1 cellular context compared by ENCODE assay signal in the genomic region with DNA sequence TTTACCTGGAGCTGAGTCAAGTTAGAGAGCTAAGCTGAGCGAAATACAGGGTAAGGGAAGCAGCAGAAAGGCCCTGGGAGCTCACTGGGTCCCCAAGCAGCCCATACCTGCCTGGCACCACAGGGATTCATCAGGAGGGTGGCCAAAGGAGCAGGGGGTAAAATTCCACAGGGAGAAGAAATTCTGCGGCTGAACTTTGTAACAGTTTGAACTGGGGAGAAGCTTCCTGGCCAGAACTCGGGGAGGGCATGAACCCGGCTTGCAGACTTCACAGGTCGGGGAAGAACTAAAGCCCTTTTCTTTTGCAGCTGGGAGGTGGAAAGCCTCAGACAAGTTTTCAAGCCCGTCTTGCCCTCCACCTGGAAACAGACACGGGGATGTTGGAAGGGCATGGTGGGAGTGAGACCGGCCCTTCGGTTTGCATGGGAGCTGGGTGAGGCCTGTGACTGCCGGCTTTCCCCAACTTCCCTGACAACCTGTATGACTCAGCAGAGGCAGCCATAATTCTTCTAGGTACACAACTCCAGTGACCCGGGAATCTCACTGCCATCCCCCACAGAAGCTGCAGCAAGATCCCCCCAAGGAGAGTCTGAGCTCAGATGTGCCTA.
TF ChIP-seq lines count a peak whose summit lies in the region.

No MANE protein-coding gene starts in this region.

TF ChIP-seq in K562, 482 proteins besides CTCF, POLR2A, EP300 and RAD21 (continues in another document):
- TF ChIP-seq ZNF717 (CRISPR knock-in tag; IDR thresholded peaks at IDR 0.05) (no peak), DMBX1 (CRISPR knock-in tag; IDR thresholded peaks at IDR 0.05; ENCODE audit: borderline replicate concordance) (no peak), BCOR (IDR thresholded peaks at IDR 0.05) (no peak), DNMT1 (IDR thresholded peaks at IDR 0.05) (no peak), ZNF217 (CRISPR knock-in tag; IDR thresholded peaks at IDR 0.05) (no peak), CHCHD3 (CRISPR knock-in tag; IDR thresholded peaks at IDR 0.05) (no peak), ZNF253 (CRISPR knock-in tag; conservative IDR thresholded peaks at IDR 0.05) (no peak), YY1 (IDR thresholded peaks at IDR 0.05; ENCODE audit: borderline replicate concordance in 1 of 3, control insufficient read depth in 1 of 3, extremely low read depth in 1 of 3, insufficient read depth in 3 of 3, insufficient read length in 1 of 3, insufficient replicate concordance in 2 of 3, low read depth in 1 of 3, low read length in 2 of 3) (peak in 1 of 3 experiments; percentile 27), MCM5 (IDR thresholded peaks at IDR 0.05; ENCODE audit: low read depth) (no peak), NR2C1 (IDR thresholded peaks at IDR 0.05) (no peak), NR2C1 (tag; IDR thresholded peaks at IDR 0.05) (no peak), ZKSCAN1 (IDR thresholded peaks at IDR 0.05; ENCODE audit: low read depth, low read length) (no peak), KHSRP (IDR thresholded peaks at IDR 0.05) (no peak), CREBBP (IDR thresholded peaks at IDR 0.05; ENCODE audit: low read depth, low read length) (no peak), ZNF165 (CRISPR knock-in tag; IDR thresholded peaks at IDR 0.05; ENCODE audit: borderline replicate concordance) (no peak), TAF9B (IDR thresholded peaks at IDR 0.05; ENCODE audit: partially characterized antibody) (no peak), NFRKB (IDR thresholded peaks at IDR 0.05; ENCODE audit: low read depth) (no peak), SOX6 (IDR thresholded peaks at IDR 0.05) (no peak), MAFG (tag; conservative IDR thresholded peaks at IDR 0.05) (peak; percentile 47), TARDBP (IDR thresholded peaks at IDR 0.05) (no peak), ZNF133 (CRISPR knock-in tag; IDR thresholded peaks at IDR 0.05) (no peak), SPI1 (IDR thresholded peaks at IDR 0.05; ENCODE audit: borderline replicate concordance, low read depth, low read length) (no peak), SIN3A (IDR thresholded peaks at IDR 0.05; ENCODE audit: borderline replicate concordance in 2 of 2, control insufficient read depth in 1 of 2, low read depth in 2 of 2, low read length in 2 of 2) (no peak), MEIS2 (IDR thresholded peaks at IDR 0.05; ENCODE audit: partially characterized antibody) (peak; percentile 48), SMARCB1 (IDR thresholded peaks at IDR 0.05; ENCODE audit: insufficient read length, low read depth) (no peak), SRF (CRISPR knock-in tag; IDR thresholded peaks at IDR 0.05) (no peak), HNRNPUL1 (IDR thresholded peaks at IDR 0.05; ENCODE audit: low read length) (no peak), C11orf30 (IDR thresholded peaks at IDR 0.05; ENCODE audit: low read depth) (peak; percentile 78), ZFP30 (CRISPR knock-in tag; IDR thresholded peaks at IDR 0.05; ENCODE audit: borderline replicate concordance) (no peak), SP1 (CRISPR knock-in tag; IDR thresholded peaks at IDR 0.05) (no peak)
- TF ChIP-seq, protein P1, sequence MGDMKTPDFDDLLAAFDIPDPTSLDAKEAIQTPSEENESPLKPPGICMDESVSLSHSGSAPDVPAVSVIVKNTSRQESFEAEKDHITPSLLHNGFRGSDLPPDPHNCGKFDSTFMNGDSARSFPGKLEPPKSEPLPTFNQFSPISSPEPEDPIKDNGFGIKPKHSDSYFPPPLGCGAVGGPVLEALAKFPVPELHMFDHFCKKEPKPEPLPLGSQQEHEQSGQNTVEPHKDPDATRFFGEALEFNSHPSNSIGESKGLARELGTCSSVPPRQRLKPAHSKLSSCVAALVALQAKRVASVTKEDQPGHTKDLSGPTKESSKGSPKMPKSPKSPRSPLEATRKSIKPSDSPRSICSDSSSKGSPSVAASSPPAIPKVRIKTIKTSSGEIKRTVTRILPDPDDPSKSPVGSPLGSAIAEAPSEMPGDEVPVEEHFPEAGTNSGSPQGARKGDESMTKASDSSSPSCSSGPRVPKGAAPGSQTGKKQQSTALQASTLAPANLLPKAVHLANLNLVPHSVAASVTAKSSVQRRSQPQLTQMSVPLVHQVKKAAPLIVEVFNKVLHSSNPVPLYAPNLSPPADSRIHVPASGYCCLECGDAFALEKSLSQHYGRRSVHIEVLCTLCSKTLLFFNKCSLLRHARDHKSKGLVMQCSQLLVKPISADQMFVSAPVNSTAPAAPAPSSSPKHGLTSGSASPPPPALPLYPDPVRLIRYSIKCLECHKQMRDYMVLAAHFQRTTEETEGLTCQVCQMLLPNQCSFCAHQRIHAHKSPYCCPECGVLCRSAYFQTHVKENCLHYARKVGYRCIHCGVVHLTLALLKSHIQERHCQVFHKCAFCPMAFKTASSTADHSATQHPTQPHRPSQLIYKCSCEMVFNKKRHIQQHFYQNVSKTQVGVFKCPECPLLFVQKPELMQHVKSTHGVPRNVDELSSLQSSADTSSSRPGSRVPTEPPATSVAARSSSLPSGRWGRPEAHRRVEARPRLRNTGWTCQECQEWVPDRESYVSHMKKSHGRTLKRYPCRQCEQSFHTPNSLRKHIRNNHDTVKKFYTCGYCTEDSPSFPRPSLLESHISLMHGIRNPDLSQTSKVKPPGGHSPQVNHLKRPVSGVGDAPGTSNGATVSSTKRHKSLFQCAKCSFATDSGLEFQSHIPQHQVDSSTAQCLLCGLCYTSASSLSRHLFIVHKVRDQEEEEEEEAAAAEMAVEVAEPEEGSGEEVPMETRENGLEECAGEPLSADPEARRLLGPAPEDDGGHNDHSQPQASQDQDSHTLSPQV (IDR thresholded peaks at IDR 0.05): 0 out of 2 replicates have a peak, but pooled peaks have one; percentile 54
- TF ChIP-seq, protein P2, sequence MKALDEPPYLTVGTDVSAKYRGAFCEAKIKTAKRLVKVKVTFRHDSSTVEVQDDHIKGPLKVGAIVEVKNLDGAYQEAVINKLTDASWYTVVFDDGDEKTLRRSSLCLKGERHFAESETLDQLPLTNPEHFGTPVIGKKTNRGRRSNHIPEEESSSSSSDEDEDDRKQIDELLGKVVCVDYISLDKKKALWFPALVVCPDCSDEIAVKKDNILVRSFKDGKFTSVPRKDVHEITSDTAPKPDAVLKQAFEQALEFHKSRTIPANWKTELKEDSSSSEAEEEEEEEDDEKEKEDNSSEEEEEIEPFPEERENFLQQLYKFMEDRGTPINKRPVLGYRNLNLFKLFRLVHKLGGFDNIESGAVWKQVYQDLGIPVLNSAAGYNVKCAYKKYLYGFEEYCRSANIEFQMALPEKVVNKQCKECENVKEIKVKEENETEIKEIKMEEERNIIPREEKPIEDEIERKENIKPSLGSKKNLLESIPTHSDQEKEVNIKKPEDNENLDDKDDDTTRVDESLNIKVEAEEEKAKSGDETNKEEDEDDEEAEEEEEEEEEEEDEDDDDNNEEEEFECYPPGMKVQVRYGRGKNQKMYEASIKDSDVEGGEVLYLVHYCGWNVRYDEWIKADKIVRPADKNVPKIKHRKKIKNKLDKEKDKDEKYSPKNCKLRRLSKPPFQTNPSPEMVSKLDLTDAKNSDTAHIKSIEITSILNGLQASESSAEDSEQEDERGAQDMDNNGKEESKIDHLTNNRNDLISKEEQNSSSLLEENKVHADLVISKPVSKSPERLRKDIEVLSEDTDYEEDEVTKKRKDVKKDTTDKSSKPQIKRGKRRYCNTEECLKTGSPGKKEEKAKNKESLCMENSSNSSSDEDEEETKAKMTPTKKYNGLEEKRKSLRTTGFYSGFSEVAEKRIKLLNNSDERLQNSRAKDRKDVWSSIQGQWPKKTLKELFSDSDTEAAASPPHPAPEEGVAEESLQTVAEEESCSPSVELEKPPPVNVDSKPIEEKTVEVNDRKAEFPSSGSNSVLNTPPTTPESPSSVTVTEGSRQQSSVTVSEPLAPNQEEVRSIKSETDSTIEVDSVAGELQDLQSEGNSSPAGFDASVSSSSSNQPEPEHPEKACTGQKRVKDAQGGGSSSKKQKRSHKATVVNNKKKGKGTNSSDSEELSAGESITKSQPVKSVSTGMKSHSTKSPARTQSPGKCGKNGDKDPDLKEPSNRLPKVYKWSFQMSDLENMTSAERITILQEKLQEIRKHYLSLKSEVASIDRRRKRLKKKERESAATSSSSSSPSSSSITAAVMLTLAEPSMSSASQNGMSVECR (CRISPR knock-in tag; IDR thresholded peaks at IDR 0.05): no peak
- TF ChIP-seq, protein P3, sequence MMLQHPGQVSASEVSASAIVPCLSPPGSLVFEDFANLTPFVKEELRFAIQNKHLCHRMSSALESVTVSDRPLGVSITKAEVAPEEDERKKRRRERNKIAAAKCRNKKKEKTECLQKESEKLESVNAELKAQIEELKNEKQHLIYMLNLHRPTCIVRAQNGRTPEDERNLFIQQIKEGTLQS (IDR thresholded peaks at IDR 0.05): peak; percentile 39; the same call in 1 of the 2 replicates
- TF ChIP-seq, protein P3 (CRISPR knock-in tag; conservative IDR thresholded peaks at IDR 0.05): no peak
- TF ChIP-seq, protein P4, sequence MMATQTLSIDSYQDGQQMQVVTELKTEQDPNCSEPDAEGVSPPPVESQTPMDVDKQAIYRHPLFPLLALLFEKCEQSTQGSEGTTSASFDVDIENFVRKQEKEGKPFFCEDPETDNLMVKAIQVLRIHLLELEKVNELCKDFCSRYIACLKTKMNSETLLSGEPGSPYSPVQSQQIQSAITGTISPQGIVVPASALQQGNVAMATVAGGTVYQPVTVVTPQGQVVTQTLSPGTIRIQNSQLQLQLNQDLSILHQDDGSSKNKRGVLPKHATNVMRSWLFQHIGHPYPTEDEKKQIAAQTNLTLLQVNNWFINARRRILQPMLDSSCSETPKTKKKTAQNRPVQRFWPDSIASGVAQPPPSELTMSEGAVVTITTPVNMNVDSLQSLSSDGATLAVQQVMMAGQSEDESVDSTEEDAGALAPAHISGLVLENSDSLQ (IDR thresholded peaks at IDR 0.05): no peak
- TF ChIP-seq, protein P5, sequence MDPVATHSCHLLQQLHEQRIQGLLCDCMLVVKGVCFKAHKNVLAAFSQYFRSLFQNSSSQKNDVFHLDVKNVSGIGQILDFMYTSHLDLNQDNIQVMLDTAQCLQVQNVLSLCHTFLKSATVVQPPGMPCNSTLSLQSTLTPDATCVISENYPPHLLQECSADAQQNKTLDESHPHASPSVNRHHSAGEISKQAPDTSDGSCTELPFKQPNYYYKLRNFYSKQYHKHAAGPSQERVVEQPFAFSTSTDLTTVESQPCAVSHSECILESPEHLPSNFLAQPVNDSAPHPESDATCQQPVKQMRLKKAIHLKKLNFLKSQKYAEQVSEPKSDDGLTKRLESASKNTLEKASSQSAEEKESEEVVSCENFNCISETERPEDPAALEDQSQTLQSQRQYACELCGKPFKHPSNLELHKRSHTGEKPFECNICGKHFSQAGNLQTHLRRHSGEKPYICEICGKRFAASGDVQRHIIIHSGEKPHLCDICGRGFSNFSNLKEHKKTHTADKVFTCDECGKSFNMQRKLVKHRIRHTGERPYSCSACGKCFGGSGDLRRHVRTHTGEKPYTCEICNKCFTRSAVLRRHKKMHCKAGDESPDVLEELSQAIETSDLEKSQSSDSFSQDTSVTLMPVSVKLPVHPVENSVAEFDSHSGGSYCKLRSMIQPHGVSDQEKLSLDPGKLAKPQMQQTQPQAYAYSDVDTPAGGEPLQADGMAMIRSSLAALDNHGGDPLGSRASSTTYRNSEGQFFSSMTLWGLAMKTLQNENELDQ (CRISPR knock-in tag; IDR thresholded peaks at IDR 0.05; ENCODE audit: borderline replicate concordance): no peak
- TF ChIP-seq, protein P6, sequence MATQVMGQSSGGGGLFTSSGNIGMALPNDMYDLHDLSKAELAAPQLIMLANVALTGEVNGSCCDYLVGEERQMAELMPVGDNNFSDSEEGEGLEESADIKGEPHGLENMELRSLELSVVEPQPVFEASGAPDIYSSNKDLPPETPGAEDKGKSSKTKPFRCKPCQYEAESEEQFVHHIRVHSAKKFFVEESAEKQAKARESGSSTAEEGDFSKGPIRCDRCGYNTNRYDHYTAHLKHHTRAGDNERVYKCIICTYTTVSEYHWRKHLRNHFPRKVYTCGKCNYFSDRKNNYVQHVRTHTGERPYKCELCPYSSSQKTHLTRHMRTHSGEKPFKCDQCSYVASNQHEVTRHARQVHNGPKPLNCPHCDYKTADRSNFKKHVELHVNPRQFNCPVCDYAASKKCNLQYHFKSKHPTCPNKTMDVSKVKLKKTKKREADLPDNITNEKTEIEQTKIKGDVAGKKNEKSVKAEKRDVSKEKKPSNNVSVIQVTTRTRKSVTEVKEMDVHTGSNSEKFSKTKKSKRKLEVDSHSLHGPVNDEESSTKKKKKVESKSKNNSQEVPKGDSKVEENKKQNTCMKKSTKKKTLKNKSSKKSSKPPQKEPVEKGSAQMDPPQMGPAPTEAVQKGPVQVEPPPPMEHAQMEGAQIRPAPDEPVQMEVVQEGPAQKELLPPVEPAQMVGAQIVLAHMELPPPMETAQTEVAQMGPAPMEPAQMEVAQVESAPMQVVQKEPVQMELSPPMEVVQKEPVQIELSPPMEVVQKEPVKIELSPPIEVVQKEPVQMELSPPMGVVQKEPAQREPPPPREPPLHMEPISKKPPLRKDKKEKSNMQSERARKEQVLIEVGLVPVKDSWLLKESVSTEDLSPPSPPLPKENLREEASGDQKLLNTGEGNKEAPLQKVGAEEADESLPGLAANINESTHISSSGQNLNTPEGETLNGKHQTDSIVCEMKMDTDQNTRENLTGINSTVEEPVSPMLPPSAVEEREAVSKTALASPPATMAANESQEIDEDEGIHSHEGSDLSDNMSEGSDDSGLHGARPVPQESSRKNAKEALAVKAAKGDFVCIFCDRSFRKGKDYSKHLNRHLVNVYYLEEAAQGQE (CRISPR knock-in tag; IDR thresholded peaks at IDR 0.05; ENCODE audit: low read depth): no peak
- TF ChIP-seq, protein P7, sequence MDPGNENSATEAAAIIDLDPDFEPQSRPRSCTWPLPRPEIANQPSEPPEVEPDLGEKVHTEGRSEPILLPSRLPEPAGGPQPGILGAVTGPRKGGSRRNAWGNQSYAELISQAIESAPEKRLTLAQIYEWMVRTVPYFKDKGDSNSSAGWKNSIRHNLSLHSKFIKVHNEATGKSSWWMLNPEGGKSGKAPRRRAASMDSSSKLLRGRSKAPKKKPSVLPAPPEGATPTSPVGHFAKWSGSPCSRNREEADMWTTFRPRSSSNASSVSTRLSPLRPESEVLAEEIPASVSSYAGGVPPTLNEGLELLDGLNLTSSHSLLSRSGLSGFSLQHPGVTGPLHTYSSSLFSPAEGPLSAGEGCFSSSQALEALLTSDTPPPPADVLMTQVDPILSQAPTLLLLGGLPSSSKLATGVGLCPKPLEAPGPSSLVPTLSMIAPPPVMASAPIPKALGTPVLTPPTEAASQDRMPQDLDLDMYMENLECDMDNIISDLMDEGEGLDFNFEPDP (CRISPR knock-in tag; IDR thresholded peaks at IDR 0.05): no peak
- TF ChIP-seq, protein P8, sequence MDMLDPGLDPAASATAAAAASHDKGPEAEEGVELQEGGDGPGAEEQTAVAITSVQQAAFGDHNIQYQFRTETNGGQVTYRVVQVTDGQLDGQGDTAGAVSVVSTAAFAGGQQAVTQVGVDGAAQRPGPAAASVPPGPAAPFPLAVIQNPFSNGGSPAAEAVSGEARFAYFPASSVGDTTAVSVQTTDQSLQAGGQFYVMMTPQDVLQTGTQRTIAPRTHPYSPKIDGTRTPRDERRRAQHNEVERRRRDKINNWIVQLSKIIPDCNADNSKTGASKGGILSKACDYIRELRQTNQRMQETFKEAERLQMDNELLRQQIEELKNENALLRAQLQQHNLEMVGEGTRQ (CRISPR knock-in tag; IDR thresholded peaks at IDR 0.05): no peak
